ENCODE assay signal across 15 cellular contexts in the genomic region with DNA sequence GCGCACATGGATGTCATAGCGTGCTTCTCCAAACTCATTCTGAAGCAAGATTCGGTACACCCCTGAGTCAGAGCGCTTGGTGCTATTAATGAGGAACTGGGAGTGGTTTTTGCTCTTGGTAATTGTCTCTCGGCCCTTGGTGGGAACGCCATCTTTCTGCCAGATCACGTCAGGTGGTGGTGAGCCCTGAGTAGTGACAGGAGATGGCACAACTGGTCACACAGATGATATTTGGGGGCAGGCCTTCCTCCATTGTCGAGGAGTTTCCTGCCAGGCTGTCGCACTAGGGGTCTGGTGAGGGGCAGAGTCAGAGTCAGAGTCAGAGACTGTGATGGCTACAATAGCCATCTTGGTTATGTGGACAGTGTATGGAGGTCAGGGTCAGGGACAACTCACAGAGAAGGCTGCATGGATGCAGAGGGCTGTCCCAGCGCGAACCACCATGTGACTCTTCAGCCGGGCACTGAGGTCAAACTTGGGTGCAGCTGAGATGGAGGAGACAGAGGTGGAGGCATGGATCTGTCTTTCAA. TPM values are rescaled to one million over a fixed set of nuclear protein-coding genes. Genes with fewer than 3 reads are reported as not detected.
"Had no signal": no experiment of that assay in that cellular context is flagged by ENCODE, and none has a peak within 500 bp of the region (broad histone marks: within the 10 kb centered on the region; RNA-seq: fewer than 3 reads in every experiment).

No MANE protein-coding gene starts in this region.

- H3K4me3 Mint-ChIP-seq: activated CD8-positive, alpha-beta T cell treated with anti-CD3 and anti-CD28 coated beads, Interleukin-2, amount 10 ng/mL, durations not matched to agents 7 days and 5 days; activated naive CD8-positive, alpha-beta T cell treated with anti-CD3 and anti-CD28 coated beads, Interleukin-2, amount 50 U/mL, for 24 hours had no signal

- H3K9me3 ChIP-seq: neutrophil, thyroid gland had no signal

- H3K27ac ChIP-seq: foreskin keratinocyte, neutrophil, thyroid gland had no signal

- ATAC-seq: activated naive CD8-positive, alpha-beta T cell treated with anti-CD3 and anti-CD28 coated beads, Interleukin-2, amount 50 U/mL, for 24 hours; effector memory CD8-positive, alpha-beta T cell; foreskin keratinocyte; stimulated activated effector memory CD8-positive, alpha-beta T cell treated with anti-CD3 and anti-CD28 coated beads, Interleukin-12 subunit alpha, Interleukin-12 subunit beta, amount 100 ng/mL, for 72 hours had no signal

- H3K27me3 ChIP-seq: thyroid gland had no signal

- H3K4me3 ChIP-seq: thyroid gland had no signal

- H3K36me3 Mint-ChIP-seq: stimulated activated effector memory CD8-positive, alpha-beta T cell treated with anti-CD3 and anti-CD28 coated beads, Interleukin-12 subunit alpha, Interleukin-12 subunit beta, amount 100 ng/mL, for 72 hours had no signal

- H3K27ac Mint-ChIP-seq: activated CD4-positive, alpha-beta T cell treated with anti-CD3 and anti-CD28 coated beads, Interleukin-2, amount 10 ng/mL, durations not matched to agents 24 days and 14 days; activated CD8-positive, alpha-beta T cell treated with anti-CD3 and anti-CD28 coated beads, Interleukin-2, amount 10 ng/mL, durations not matched to agents 7 days and 5 days; activated naive CD8-positive, alpha-beta T cell treated with anti-CD3 and anti-CD28 coated beads, Interleukin-2, amount 50 U/mL, for 24 hours; activated T-helper 1 cell treated with anti-CD3 and anti-CD28 coated beads, Interleukin-12 subunit alpha, Interleukin-12 subunit beta, Interleukin-2, Interleukin-4 antibody, amounts not matched to agents 30 ng/mL and 10 ng/mL and 1 ng/mL, durations not matched to agents 14 hours and 24 hours and 36 hours; stimulated activated effector memory CD8-positive, alpha-beta T cell treated with anti-CD3 and anti-CD28 coated beads, Interleukin-12 subunit alpha, Interleukin-12 subunit beta, amount 100 ng/mL, for 72 hours had no signal

- H3K4me1 ChIP-seq: foreskin keratinocyte had no signal

- DNase-seq: activated CD4-positive, alpha-beta T cell treated with anti-CD3 and anti-CD28 coated beads, Interleukin-2, amount 10 ng/mL, durations not matched to agents 24 days and 14 days; activated CD8-positive, alpha-beta memory T cell treated with anti-CD3 and anti-CD28 coated beads, Interleukin-2, amount 50 U/mL, for 4 hours; activated CD8-positive, alpha-beta T cell treated with anti-CD3 and anti-CD28 coated beads, Interleukin-2, amount 10 ng/mL, durations not matched to agents 7 days and 5 days; activated naive CD4-positive, alpha-beta T cell; activated naive CD8-positive, alpha-beta T cell treated with anti-CD3 and anti-CD28 coated beads, Interleukin-2, amount 50 U/mL, for 24 hours; aorta; cerebellar nuclear complex; dermis blood vessel endothelial cell; effector memory CD8-positive, alpha-beta T cell; foreskin keratinocyte; thyroid gland had no signal

- H3K36me3 ChIP-seq: neutrophil, thyroid gland had no signal

- H3K9me3 Mint-ChIP-seq: activated CD4-positive, alpha-beta T cell treated with anti-CD3 and anti-CD28 coated beads, Interleukin-2, amount 10 ng/mL, durations not matched to agents 24 days and 14 days; activated naive CD8-positive, alpha-beta T cell treated with anti-CD3 and anti-CD28 coated beads, Interleukin-2, amount 50 U/mL, for 24 hours; activated T-helper 1 cell treated with anti-CD3 and anti-CD28 coated beads, Interleukin-12 subunit alpha, Interleukin-12 subunit beta, Interleukin-2, Interleukin-4 antibody, amounts not matched to agents 30 ng/mL and 10 ng/mL and 1 ng/mL, durations not matched to agents 14 hours and 24 hours and 36 hours; effector memory CD8-positive, alpha-beta T cell; stimulated activated effector memory CD8-positive, alpha-beta T cell treated with anti-CD3 and anti-CD28 coated beads, Interleukin-12 subunit alpha, Interleukin-12 subunit beta, amount 100 ng/mL, for 72 hours had no signal

- H3K27me3 Mint-ChIP-seq: activated naive CD8-positive, alpha-beta T cell treated with anti-CD3 and anti-CD28 coated beads, Interleukin-2, amount 50 U/mL, for 24 hours had no signal

RNA-seq across cellular contexts. Expression of gene IGSF22, which starts 18.1 kb away (rescaled TPM):
- total RNA-seq: activated CD4-positive, alpha-beta T cell treated with anti-CD3 and anti-CD28 coated beads, Interleukin-2, amount 10 ng/mL, durations not matched to agents 24 days and 14 days; activated CD8-positive, alpha-beta T cell treated with anti-CD3 and anti-CD28 coated beads, Interleukin-2, amount 10 ng/mL, durations not matched to agents 7 days and 5 days; dermis blood vessel endothelial cell; liver had no signal
- polyA plus RNA-seq: aorta had no signal
